In the genomic region with DNA sequence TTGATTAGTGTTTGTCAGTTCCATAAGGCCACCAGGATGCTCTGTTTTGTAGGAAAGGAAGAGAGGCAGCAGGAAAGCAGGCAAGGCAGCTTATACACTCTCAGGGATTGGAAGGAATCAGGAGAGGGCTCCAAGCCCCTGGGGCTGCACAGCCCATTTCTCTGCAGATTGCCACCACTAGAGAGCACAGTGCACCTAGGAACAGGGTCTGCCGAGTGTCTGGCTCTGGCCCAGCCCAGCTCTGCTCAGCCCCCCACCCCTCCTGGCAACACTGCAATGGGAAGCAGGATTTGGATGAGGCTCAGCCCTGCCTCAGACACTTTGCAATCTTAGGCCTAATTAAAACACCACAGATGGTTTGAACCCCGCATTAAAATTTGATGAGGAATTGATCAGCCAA, we compare ENCODE assay signal across 29 cellular contexts.
A peak's percentile ranks its signal among the peaks of the same experiment; 100 is the strongest.
DNase-seq lines count a peak whose midpoint lies in the region; ATAC-seq and TF ChIP-seq lines count a peak whose summit lies in the region.
"Had no signal": no experiment of that assay in that cellular context is flagged by ENCODE, and none has a peak within 500 bp of the region (broad histone marks: within the 10 kb centered on the region; RNA-seq: fewer than 3 reads in every experiment).

No MANE protein-coding gene starts in this region.

- H3K4me1 ChIP-seq in Caco-2 = no peaks in the 10 kb centered on the region
- H3K4me1 ChIP-seq in OCI-LY3 (ENCODE audit: low read length) = no peaks in the 10 kb centered on the region
- H3K4me1 ChIP-seq: body of pancreas, uterus had no signal

- H3K27ac Mint-ChIP-seq in Caco-2 (ENCODE audit: unreplicated experiment) = no peak overlapping the region
- H3K27ac Mint-ChIP-seq in activated CD8-positive, alpha-beta memory T cell treated with anti-CD3 and anti-CD28 coated beads, Interleukin-2, amount 10 ng/mL, durations not matched to agents 7 days and 5 days = no peak overlapping the region
- H3K27ac Mint-ChIP-seq in activated CD8-positive, alpha-beta T cell treated with anti-CD3 and anti-CD28 coated beads for 36 hours = no peak overlapping the region
- H3K27ac Mint-ChIP-seq: activated CD4-positive, alpha-beta memory T cell treated with anti-CD3 and anti-CD28 coated beads for 36 hours; activated naive CD4-positive, alpha-beta T cell treated with anti-CD3 and anti-CD28 coated beads, Interleukin-2, amount 10 ng/mL, durations not matched to agents 7 days and 5 days; CD4-positive, alpha-beta memory T cell; mesothelial cell of epicardium had no signal

- TF ChIP-seq CTCF in Caco-2 (IDR thresholded peaks at IDR 0.05; ENCODE audit: insufficient read depth in 1 of 2, low read depth in 1 of 2, low read length in 1 of 2, severe bottlenecking in 1 of 2, unreplicated experiment in 1 of 2) (peak; percentile 15 to 23), OCI-LY3 (IDR thresholded peaks at IDR 0.05; ENCODE audit: low read depth, low read length) (0 out of 2 replicates have a peak, but pooled peaks have one; percentile 16)
- no peak for TF ChIP-seq CTCF in activated CD8-positive, alpha-beta T cell treated with anti-CD3 and anti-CD28 coated beads for 36 hours (IDR thresholded peaks at IDR 0.05)

- no peaks in the 10 kb centered on the region for H3K9me3 Mint-ChIP-seq in Caco-2 (ENCODE audit: unreplicated experiment)
- H3K9me3 Mint-ChIP-seq in activated CD8-positive, alpha-beta memory T cell treated with anti-CD3 and anti-CD28 coated beads, Interleukin-2, amount 10 ng/mL, durations not matched to agents 7 days and 5 days (ENCODE audit: low read depth) = no peaks in the 10 kb centered on the region
- H3K9me3 Mint-ChIP-seq in activated CD8-positive, alpha-beta T cell treated with anti-CD3 and anti-CD28 coated beads for 36 hours = no peaks in the 10 kb centered on the region
- H3K9me3 Mint-ChIP-seq: activated CD4-positive, alpha-beta memory T cell treated with anti-CD3 and anti-CD28 coated beads for 36 hours; activated naive CD4-positive, alpha-beta T cell treated with anti-CD3 and anti-CD28 coated beads, Interleukin-2, amount 10 ng/mL, durations not matched to agents 7 days and 5 days; CD4-positive, alpha-beta memory T cell; central memory CD8-positive, alpha-beta T cell; mesothelial cell of epicardium had no signal

- CTCF ChIA-PET in Caco-2 (lab: Charles Lee) = no interaction called here
- CTCF ChIA-PET in activated CD8-positive, alpha-beta memory T cell treated with anti-CD3 and anti-CD28 coated beads, Interleukin-2, amount 10 ng/mL, durations not matched to agents 7 days and 5 days (lab: Charles Lee) = no interaction called here
- CTCF ChIA-PET in activated CD8-positive, alpha-beta T cell treated with anti-CD3 and anti-CD28 coated beads for 36 hours (lab: Charles Lee) = no interaction called here

- no peak overlapping the region for H2AFZ ChIP-seq in OCI-LY3 (ENCODE audit: low read depth, low read length)

- H3K4me3 ChIP-seq in Caco-2 (ENCODE audit: low read depth, low read length) (no peak overlapping the region), OCI-LY3 (ENCODE audit: low read length) (no peak overlapping the region)
- H3K4me3 ChIP-seq: body of pancreas, thoracic aorta, uterus had no signal

- H3K9ac ChIP-seq in OCI-LY3 (ENCODE audit: low read length) = no peak overlapping the region

- no peaks in the 10 kb centered on the region for H4K20me1 ChIP-seq in OCI-LY3 (ENCODE audit: insufficient read depth, low read length)

- DNase-seq in Caco-2 (no peak), NCI-H1092 treated with DMSO at 0.1 percent for 48 hours (lab: John Stamatoyannopoulos, UW) (peak; percentile 68), iPS DF 19.7 (ENCODE audit: low read depth, low spot score) (peak; percentile 7), NCI-H2029 (lab: John Stamatoyannopoulos, UW) (no peak)
- DNase-seq in activated CD8-positive, alpha-beta memory T cell treated with anti-CD3 and anti-CD28 coated beads, Interleukin-2, amount 10 ng/mL, durations not matched to agents 7 days and 5 days = no peak
- no peak for DNase-seq in activated CD8-positive, alpha-beta T cell treated with anti-CD3 and anti-CD28 coated beads for 36 hours
- DNase-seq: activated CD4-positive, alpha-beta memory T cell treated with anti-CD3 and anti-CD28 coated beads for 36 hours; activated CD4-positive, alpha-beta T cell treated with anti-CD3 and anti-CD28 coated beads for 1 hour; activated CD8-positive, alpha-beta memory T cell treated with anti-CD3 and anti-CD28 coated beads, Interleukin-2, amount 50 U/mL, for 48 hours; activated naive CD4-positive, alpha-beta T cell treated with anti-CD3 and anti-CD28 coated beads, Interleukin-2, amount 10 ng/mL, durations not matched to agents 7 days and 5 days; AML-193; body of pancreas; CD4-positive, alpha-beta memory T cell; DMS 273 treated with DMSO at 0.1 percent for 48 hours; EL; kidney; NCI-H187; NCI-H2227 treated with DMSO at 0.1 percent for 48 hours; NCI-H774; PC-3; right cardiac atrium; stimulated activated CD4-positive, alpha-beta T cell treated with anti-CD3 and anti-CD28 coated beads, Interleukin-1b, Interleukin-23, amount 100 ng/mL, for 48 hours; stimulated activated naive CD8-positive, alpha-beta T cell treated with anti-CD3 and anti-CD28 coated beads, Interleukin-15, Interleukin-2, amounts not matched to agents 100 U/mL and 50 U/mL, for 24 hours; uterus had no signal

- POLR2A ChIA-PET in Caco-2 (lab: Charles Lee) = no interaction called here
- POLR2A ChIA-PET in activated CD8-positive, alpha-beta T cell treated with anti-CD3 and anti-CD28 coated beads for 36 hours (lab: Charles Lee) = no interaction called here

- no peaks in the 10 kb centered on the region for H3K4me1 Mint-ChIP-seq in Caco-2 (ENCODE audit: low read depth, unreplicated experiment)
- H3K4me1 Mint-ChIP-seq in activated CD8-positive, alpha-beta memory T cell treated with anti-CD3 and anti-CD28 coated beads, Interleukin-2, amount 10 ng/mL, durations not matched to agents 7 days and 5 days = no peaks in the 10 kb centered on the region
- H3K4me1 Mint-ChIP-seq in activated CD8-positive, alpha-beta T cell treated with anti-CD3 and anti-CD28 coated beads for 36 hours (ENCODE audit: low read depth) = no peaks in the 10 kb centered on the region
- H3K4me1 Mint-ChIP-seq: activated naive CD4-positive, alpha-beta T cell treated with anti-CD3 and anti-CD28 coated beads, Interleukin-2, amount 10 ng/mL, durations not matched to agents 7 days and 5 days; CD4-positive, alpha-beta memory T cell; central memory CD8-positive, alpha-beta T cell; mesothelial cell of epicardium had no signal

- H3K27me3 ChIP-seq in Caco-2 (replicated peaks; ENCODE audit: control insufficient read depth, insufficient read depth, low read length) (peaks cover 3% of the 10 kb centered on the region), OCI-LY3 (ENCODE audit: low read depth, low read length) (peaks cover 65% of the 10 kb centered on the region)
- H3K27me3 ChIP-seq: body of pancreas, uterus had no signal

- no peak overlapping the region for H3K4me3 Mint-ChIP-seq in Caco-2 (ENCODE audit: unreplicated experiment)
- H3K4me3 Mint-ChIP-seq in activated CD8-positive, alpha-beta memory T cell treated with anti-CD3 and anti-CD28 coated beads, Interleukin-2, amount 10 ng/mL, durations not matched to agents 7 days and 5 days = no peak overlapping the region
- H3K4me3 Mint-ChIP-seq in activated CD8-positive, alpha-beta T cell treated with anti-CD3 and anti-CD28 coated beads for 36 hours = no peak overlapping the region
- H3K4me3 Mint-ChIP-seq: activated CD4-positive, alpha-beta memory T cell treated with anti-CD3 and anti-CD28 coated beads for 36 hours; activated naive CD4-positive, alpha-beta T cell treated with anti-CD3 and anti-CD28 coated beads, Interleukin-2, amount 10 ng/mL, durations not matched to agents 7 days and 5 days; CD4-positive, alpha-beta memory T cell; central memory CD8-positive, alpha-beta T cell; mesothelial cell of epicardium had no signal

- no peaks in the 10 kb centered on the region for H3K79me2 ChIP-seq in OCI-LY3 (ENCODE audit: low read length)

- no TSS peak for BruUV-seq in Caco-2 (replicated peaks; lab: Mats Ljungman, UMichigan)

- H3K9me3 ChIP-seq in Caco-2 (no peaks in the 10 kb centered on the region), OCI-LY3 (ENCODE audit: insufficient read depth, low read length) (no peaks in the 10 kb centered on the region)
- H3K9me3 ChIP-seq: body of pancreas, thoracic aorta, uterus had no signal

- H3K27me3 Mint-ChIP-seq in Caco-2 (ENCODE audit: insufficient read depth, unreplicated experiment) = peaks cover 22% of the 10 kb centered on the region
- peaks cover 9% of the 10 kb centered on the region for H3K27me3 Mint-ChIP-seq in activated CD8-positive, alpha-beta memory T cell treated with anti-CD3 and anti-CD28 coated beads, Interleukin-2, amount 10 ng/mL, durations not matched to agents 7 days and 5 days
- peaks cover 5% of the 10 kb centered on the region for H3K27me3 Mint-ChIP-seq in activated CD8-positive, alpha-beta T cell treated with anti-CD3 and anti-CD28 coated beads for 36 hours
- H3K27me3 Mint-ChIP-seq: activated naive CD4-positive, alpha-beta T cell treated with anti-CD3 and anti-CD28 coated beads, Interleukin-2, amount 10 ng/mL, durations not matched to agents 7 days and 5 days had no signal

- intact Hi-C loops in Caco-2 (cut with micrococcal nuclease; ENCODE audit: unreplicated experiment) = loop anchor here (1.0 kb wide), 1 partner anchor 35 kb away; no protein-coding TSS in a partner anchor
- intact Hi-C loops in activated CD8-positive, alpha-beta T cell treated with anti-CD3 and anti-CD28 coated beads for 36 hours (cut with micrococcal nuclease) = no loop called here

- H3K36me3 Mint-ChIP-seq in Caco-2 (ENCODE audit: insufficient read depth, unreplicated experiment) = no peaks in the 10 kb centered on the region
- H3K36me3 Mint-ChIP-seq in activated CD8-positive, alpha-beta memory T cell treated with anti-CD3 and anti-CD28 coated beads, Interleukin-2, amount 10 ng/mL, durations not matched to agents 7 days and 5 days = no peaks in the 10 kb centered on the region
- H3K36me3 Mint-ChIP-seq in activated CD8-positive, alpha-beta T cell treated with anti-CD3 and anti-CD28 coated beads for 36 hours (ENCODE audit: low read depth) = no peaks in the 10 kb centered on the region
- H3K36me3 Mint-ChIP-seq: activated CD4-positive, alpha-beta memory T cell treated with anti-CD3 and anti-CD28 coated beads for 36 hours; activated naive CD4-positive, alpha-beta T cell treated with anti-CD3 and anti-CD28 coated beads, Interleukin-2, amount 10 ng/mL, durations not matched to agents 7 days and 5 days; CD4-positive, alpha-beta memory T cell; mesothelial cell of epicardium had no signal

- H3K36me3 ChIP-seq in Caco-2 (ENCODE audit: control insufficient read depth, insufficient read depth, low read length) (no peaks in the 10 kb centered on the region), OCI-LY3 (replicated peaks; ENCODE audit: low read depth, low read length) (no peaks in the 10 kb centered on the region)
- H3K36me3 ChIP-seq: thoracic aorta, uterus had no signal

- no peak for ATAC-seq in activated CD8-positive, alpha-beta memory T cell treated with anti-CD3 and anti-CD28 coated beads, Interleukin-2, amount 10 ng/mL, durations not matched to agents 7 days and 5 days
- ATAC-seq in HG02885 (IDR thresholded peaks at IDR 0.05; ENCODE audit: poor library complexity, unreplicated experiment) = no peak
- no peak for ATAC-seq in activated CD8-positive, alpha-beta T cell treated with anti-CD3 and anti-CD28 coated beads for 36 hours
- ATAC-seq: body of pancreas; PC-3; right cardiac atrium; stimulated activated naive CD8-positive, alpha-beta T cell treated with anti-CD3 and anti-CD28 coated beads, Interleukin-15, Interleukin-2, amounts not matched to agents 100 U/mL and 50 U/mL, for 24 hours had no signal

- no peak overlapping the region for H3K27ac ChIP-seq in OCI-LY3 (ENCODE audit: low read length)
- H3K27ac ChIP-seq: body of pancreas, thoracic aorta, uterus had no signal

- H3K4me2 ChIP-seq in OCI-LY3 (ENCODE audit: low read length) = no peak overlapping the region

Comparison
In these comparisons a context has a peak if more than half of its experiments do, and no peak if none do; other contexts are left out.
1. DNase-seq: peak in NCI-H1092 treated with DMSO at 0.1 percent for 48 hours (single experiment) and iPS DF 19.7 (single experiment); none in Caco-2 (0 of 2), NCI-H2029 (single experiment), activated CD8-positive, alpha-beta memory T cell treated with anti-CD3 and anti-CD28 coated beads, Interleukin-2, amount 10 ng/mL, durations not matched to agents 7 days and 5 days (single experiment) and activated CD8-positive, alpha-beta T cell treated with anti-CD3 and anti-CD28 coated beads for 36 hours (single experiment).